Comparison of ENCODE assay signal across 14 cellular contexts in the genomic region with DNA sequence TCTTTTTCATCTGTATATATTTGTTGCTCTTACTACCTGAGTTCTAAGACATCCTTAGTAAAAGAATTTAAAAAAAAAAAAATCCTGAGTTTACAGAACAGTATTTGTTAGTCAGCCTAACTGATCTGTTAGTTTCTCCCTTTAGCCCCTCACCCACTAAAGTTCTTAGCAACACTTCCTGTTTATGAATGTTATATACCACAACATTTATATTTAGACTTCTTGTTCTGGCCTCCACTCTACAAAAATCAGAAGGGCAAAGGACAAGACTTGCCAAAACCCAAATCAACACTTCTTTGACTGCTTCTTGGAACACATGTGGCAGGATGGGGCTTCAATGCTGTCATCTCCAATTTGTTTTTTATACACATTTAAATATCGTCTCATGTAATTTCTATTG.
DNase-seq lines count a peak whose midpoint lies in the region; ATAC-seq and TF ChIP-seq lines count a peak whose summit lies in the region.
"Had no signal": no experiment of that assay in that cellular context is flagged by ENCODE, and none has a peak within 500 bp of the region (broad histone marks: within the 10 kb centered on the region; RNA-seq: fewer than 3 reads in every experiment).

No MANE protein-coding gene starts in this region.

- no peak for TF ChIP-seq CTCF in natural killer cell (IDR thresholded peaks at IDR 0.05)

- intact Hi-C loops in natural killer cell (cut with micrococcal nuclease) = no loop called here

- no peaks in the 10 kb centered on the region for H3K36me3 Mint-ChIP-seq in natural killer cell

- no peaks in the 10 kb centered on the region for H3K27me3 ChIP-seq in H7 (ENCODE audit: control insufficient read depth, insufficient read depth, low read length)
- H3K27me3 ChIP-seq: suprapubic skin had no signal

- H3K9me3 Mint-ChIP-seq in natural killer cell = no peaks in the 10 kb centered on the region
- H3K9me3 Mint-ChIP-seq: activated naive CD4-positive, alpha-beta T cell treated with anti-CD3 and anti-CD28 coated beads, Interleukin-2, amount 10 ng/mL, durations not matched to agents 7 days and 5 days had no signal

- H3K27me3 Mint-ChIP-seq in natural killer cell (ENCODE audit: low read depth in 2 of 2) = no peaks in the 10 kb centered on the region
- H3K27me3 Mint-ChIP-seq: activated naive CD4-positive, alpha-beta T cell treated with anti-CD3 and anti-CD28 coated beads, Interleukin-2, amount 10 ng/mL, durations not matched to agents 7 days and 5 days had no signal

- H3K27ac Mint-ChIP-seq in natural killer cell = peak overlapping the region; percentile 11 to 57
- H3K27ac Mint-ChIP-seq: activated naive CD4-positive, alpha-beta T cell treated with anti-CD3 and anti-CD28 coated beads, Interleukin-2, amount 10 ng/mL, durations not matched to agents 7 days and 5 days had no signal

- ATAC-seq in GM18909 (IDR thresholded peaks at IDR 0.05; ENCODE audit: poor library complexity, unreplicated experiment) (peak; percentile 85), HG03025 (IDR thresholded peaks at IDR 0.05; ENCODE audit: low FRiP score, unreplicated experiment) (peak; percentile 85), natural killer cell (peak; percentile 49 to 76 (median 69))

- no peak overlapping the region for H3K4me3 Mint-ChIP-seq in natural killer cell
- H3K4me3 Mint-ChIP-seq: activated naive CD4-positive, alpha-beta T cell treated with anti-CD3 and anti-CD28 coated beads, Interleukin-2, amount 10 ng/mL, durations not matched to agents 7 days and 5 days had no signal

- H3K36me3 ChIP-seq in H7 (replicated peaks; ENCODE audit: control insufficient read depth, insufficient read depth, low read length) = no peaks in the 10 kb centered on the region
- H3K36me3 ChIP-seq: suprapubic skin had no signal

- H3K4me3 ChIP-seq in H7 (ENCODE audit: insufficient read depth, low read depth, low read length) = no peak overlapping the region
- H3K4me3 ChIP-seq: suprapubic skin had no signal

- peaks cover 74 to 78% of the 10 kb centered on the region in 2 donors for H3K4me1 Mint-ChIP-seq in natural killer cell

- DNase-seq in RPMI8226 (peak; percentile 33), natural killer cell (no peak), activated gamma-delta T cell treated with Interleukin-2 at 50 U/mL for 16 hours (no peak), 8988T (no peak), NCI-H187 treated with DMSO at 0.1 percent for 48 hours (lab: John Stamatoyannopoulos, UW) (no peak), H7 (no peak)
- DNase-seq: activated naive CD4-positive, alpha-beta T cell treated with anti-CD3 and anti-CD28 coated beads, Interleukin-2, amount 10 ng/mL, durations not matched to agents 7 days and 5 days; DMS 273 treated with DMSO at 0.1 percent for 48 hours; effector CD8-positive, alpha-beta T cell; hippocampal formation; NCI-H1105 treated with DMSO at 0.1 percent for 48 hours had no signal
